In genomic region chr11:113571531-113571930, GRCh38 we compare ENCODE assay signal across 27 cellular contexts.
"Had no signal": no experiment of that assay in that cellular context is flagged by ENCODE, and none has a peak within 500 bp of the region (broad histone marks: within the 10 kb centered on the region; RNA-seq: fewer than 3 reads in every experiment).

No MANE protein-coding gene starts in this region.

- DNase-seq: cerebellar nuclear complex; effector CD8-positive, alpha-beta T cell; foreskin keratinocyte; heart left ventricle; hippocampal formation; left cardiac atrium; left lung; mesenchymal stem cell; mucosa of descending colon; naive B cell; nucleus accumbens; stimulated activated CD4-positive, alpha-beta T cell treated with anti-CD3 and anti-CD28 coated beads, Interleukin-12 subunit alpha, Interleukin-12 subunit beta, amount 100 ng/mL, for 4 hours; stimulated activated CD4-positive, alpha-beta T cell treated with anti-CD3 and anti-CD28 coated beads, Interleukin-2, amount 100 ng/mL, for 24 hours; stimulated activated CD4-positive, alpha-beta T cell treated with anti-CD3 and anti-CD28 coated beads, Interleukin-4, amount 100 ng/mL, for 4 hours; stimulated activated naive CD8-positive, alpha-beta T cell treated with anti-CD3 and anti-CD28 coated beads, Interleukin-15, Interleukin-2, amounts not matched to agents 100 U/mL and 50 U/mL, for 24 hours; trophoblast cell had no signal

- H3K4me2 ChIP-seq: smooth muscle cell had no signal

- FAIRE-seq: endothelial cell of umbilical vein, islet of Langerhans had no signal

- H3K4me3 ChIP-seq: esophagus muscularis mucosa, gastroesophageal sphincter, heart left ventricle, left lung, mucosa of descending colon, prostate gland, right atrium auricular region, smooth muscle cell had no signal

- H3K9me3 ChIP-seq: esophagus muscularis mucosa, gastroesophageal sphincter, heart left ventricle, left lung, mucosa of descending colon, prostate gland, right atrium auricular region had no signal

- H3K9me3 Mint-ChIP-seq: mesothelial cell of epicardium; natural killer cell treated with Interleukin-12 subunit alpha and Interleukin-12 subunit beta and Interleukin-15 and Interleukin-18, amount 100 ng/mL, for 72 hours; stimulated activated memory B cell treated with anti-CD40 and anti-IgM and Interleukin-4, amounts not matched to agents 10 μg/mL and 1 μg/mL and 100 μg/mL, for 72 hours had no signal

- H3K27ac ChIP-seq: esophagus muscularis mucosa, foreskin keratinocyte, gastroesophageal sphincter, heart left ventricle, left lung, prostate gland, right atrium auricular region had no signal

- H3K4me1 Mint-ChIP-seq: naive B cell; stimulated activated memory B cell treated with anti-CD40 and anti-IgM and Interleukin-4, amounts not matched to agents 10 μg/mL and 1 μg/mL and 100 μg/mL, for 72 hours had no signal

- H3K27ac Mint-ChIP-seq: mesothelial cell of epicardium; naive B cell; natural killer cell treated with Interleukin-12 subunit alpha and Interleukin-12 subunit beta and Interleukin-15 and Interleukin-18, amount 100 ng/mL, for 72 hours; stimulated activated memory B cell treated with anti-CD40 and anti-IgM and Interleukin-4, amounts not matched to agents 10 μg/mL and 1 μg/mL and 100 μg/mL, for 72 hours had no signal

- H3K4me3 Mint-ChIP-seq: mesothelial cell of epicardium; naive B cell; natural killer cell treated with Interleukin-12 subunit alpha and Interleukin-12 subunit beta and Interleukin-15 and Interleukin-18, amount 100 ng/mL, for 72 hours; stimulated activated memory B cell treated with anti-CD40 and anti-IgM and Interleukin-4, amounts not matched to agents 10 μg/mL and 1 μg/mL and 100 μg/mL, for 72 hours had no signal

- H3K36me3 ChIP-seq: esophagus muscularis mucosa, gastroesophageal sphincter, heart left ventricle, left lung, prostate gland, right atrium auricular region had no signal

- H3K36me3 Mint-ChIP-seq: mesothelial cell of epicardium; naive B cell; natural killer cell treated with Interleukin-12 subunit alpha and Interleukin-12 subunit beta and Interleukin-15 and Interleukin-18, amount 100 ng/mL, for 72 hours; stimulated activated memory B cell treated with anti-CD40 and anti-IgM and Interleukin-4, amounts not matched to agents 10 μg/mL and 1 μg/mL and 100 μg/mL, for 72 hours had no signal

- ATAC-seq: foreskin keratinocyte; gastroesophageal sphincter; heart left ventricle; left cardiac atrium; left lung; mucosa of descending colon; natural killer cell treated with Interleukin-12 subunit alpha and Interleukin-12 subunit beta and Interleukin-15 and Interleukin-18, amount 100 ng/mL, for 72 hours; sciatic nerve; stimulated activated memory B cell treated with anti-CD40 and anti-IgM and Interleukin-4, amounts not matched to agents 10 μg/mL and 1 μg/mL and 100 μg/mL, for 72 hours; stimulated activated naive CD8-positive, alpha-beta T cell treated with anti-CD3 and anti-CD28 coated beads, Interleukin-15, Interleukin-2, amounts not matched to agents 100 U/mL and 50 U/mL, for 24 hours had no signal

- H3K4me1 ChIP-seq: esophagus muscularis mucosa, foreskin keratinocyte, gastroesophageal sphincter, left lung, prostate gland, right atrium auricular region had no signal

- H3K27me3 ChIP-seq: esophagus muscularis mucosa, foreskin keratinocyte, heart left ventricle, right atrium auricular region had no signal
